Comparison of ENCODE assay signal across 19 cellular contexts in genomic region chr2:118124293-118124891, GRCh38. TPM values are rescaled to one million over a fixed set of nuclear protein-coding genes. Genes with fewer than 3 reads are reported as not detected.
DNase-seq lines count a peak whose midpoint lies in the region; ATAC-seq, FAIRE-seq and TF ChIP-seq lines count a peak whose summit lies in the region.
"Had no signal": no experiment of that assay in that cellular context is flagged by ENCODE, and none has a peak within 500 bp of the region (broad histone marks: within the 10 kb centered on the region; RNA-seq: fewer than 3 reads in every experiment).

No MANE protein-coding gene starts in this region.

- CTCF ChIA-PET in MCF 10A (lab: Yijun Ruan, JAX): interaction anchor here (1.1 kb wide), 1 partner anchor 12 kb away, joined by 5 read pairs; no protein-coding TSS in a partner anchor

- no peaks in the 10 kb centered on the region for H3K9me3 Mint-ChIP-seq in MCF 10A (ENCODE audit: unreplicated experiment)
- H3K9me3 Mint-ChIP-seq in osteocyte (ENCODE audit: unreplicated experiment): no peaks in the 10 kb centered on the region
- H3K9me3 Mint-ChIP-seq: activated naive CD8-positive, alpha-beta T cell treated with anti-CD3 and anti-CD28 coated beads for 36 hours; central memory CD8-positive, alpha-beta T cell; neural crest cell had no signal

- POLR2A ChIA-PET in MCF 10A (lab: Yijun Ruan, JAX): interaction anchor here (0.9 to 2.0 kb wide), 5 partner anchors 14 to 46 kb away, joined by 3 to 18 read pairs (median 3); partner anchors contain the start of gene INSIG2

- H3K4me1 ChIP-seq in breast epithelium (peaks cover 0 to 5% of the 10 kb centered on the region in 2 donors), keratinocyte (ENCODE audit: control insufficient read depth, extremely low read depth, insufficient read depth, low read length) (peaks cover 32% of the 10 kb centered on the region), upper lobe of right lung (peaks cover 37% of the 10 kb centered on the region)

- H3K9me3 ChIP-seq in breast epithelium (no peaks in the 10 kb centered on the region), keratinocyte (ENCODE audit: control insufficient read depth, low read depth, low read length) (no peaks in the 10 kb centered on the region), upper lobe of right lung (no peaks in the 10 kb centered on the region)
- H3K9me3 ChIP-seq: heart left ventricle, stomach had no signal

- H3K4me1 Mint-ChIP-seq in MCF 10A (ENCODE audit: insufficient read depth, unreplicated experiment) (peaks cover 19% of the 10 kb centered on the region), osteocyte (ENCODE audit: unreplicated experiment) (no peaks in the 10 kb centered on the region)
- H3K4me1 Mint-ChIP-seq: activated naive CD8-positive, alpha-beta T cell treated with anti-CD3 and anti-CD28 coated beads for 36 hours; CD4-positive, alpha-beta memory T cell; central memory CD8-positive, alpha-beta T cell; neural crest cell had no signal

- no peaks in the 10 kb centered on the region for H3K27me3 ChIP-seq in breast epithelium
- no peaks in the 10 kb centered on the region for H3K27me3 ChIP-seq in keratinocyte (ENCODE audit: control insufficient read depth, extremely low read depth, insufficient read depth, low read length)
- no peaks in the 10 kb centered on the region for H3K27me3 ChIP-seq in upper lobe of right lung
- H3K27me3 ChIP-seq: MG63, stomach had no signal

- peak overlapping the region; percentile 66 for H3K9ac ChIP-seq in keratinocyte (ENCODE audit: control insufficient read depth, extremely low read depth, insufficient read depth, low read length)

- FAIRE-seq in RCC 7860 (lab: Jason Lieb, UNC) (no peak), keratinocyte (lab: Jason Lieb, UNC) (no peak)
- FAIRE-seq: G401.6, H1 had no signal

- no peaks in the 10 kb centered on the region for H3K9me1 ChIP-seq in keratinocyte (ENCODE audit: control insufficient read depth, extremely low read depth, insufficient read depth, low read length)

- intact Hi-C loops in MCF 10A (cut with micrococcal nuclease): no loop called here
- intact Hi-C loops in breast epithelium (cut with DNase I; ENCODE audit: low total_unique reads): no loop called here
- intact Hi-C loops in upper lobe of right lung (cut with DNase I): no loop called here

- H3K4me3 Mint-ChIP-seq in MCF 10A (ENCODE audit: unreplicated experiment): no peak overlapping the region
- H3K4me3 Mint-ChIP-seq in osteocyte (ENCODE audit: unreplicated experiment): no peak overlapping the region
- H3K4me3 Mint-ChIP-seq: activated naive CD8-positive, alpha-beta T cell treated with anti-CD3 and anti-CD28 coated beads for 36 hours; CD4-positive, alpha-beta memory T cell; central memory CD8-positive, alpha-beta T cell; neural crest cell had no signal

- H3K79me2 ChIP-seq in keratinocyte (ENCODE audit: control insufficient read depth, insufficient read depth, low read length): no peaks in the 10 kb centered on the region

- H3K27ac ChIP-seq in breast epithelium (peak overlapping the region in 1 of 2 donors; percentile 20), keratinocyte (ENCODE audit: control insufficient read depth, insufficient read depth, low read length) (peak overlapping the region; percentile 97), upper lobe of right lung (peak overlapping the region; percentile 56)
- H3K27ac ChIP-seq: 22Rv1, stomach had no signal

- H3K4me2 ChIP-seq in keratinocyte (ENCODE audit: control insufficient read depth, extremely low read depth, insufficient read depth, low read depth, low read length): peak overlapping the region; percentile 83

- H2AFZ ChIP-seq in keratinocyte (ENCODE audit: control insufficient read depth, low read length): peak overlapping the region; percentile 35

- BruUV-seq in MCF 10A (replicated peaks; lab: Mats Ljungman, UMichigan): no TSS peak

- H3K4me3 ChIP-seq in breast epithelium (no peak overlapping the region), keratinocyte (ENCODE audit: control insufficient read depth in 2 of 3, extremely low read depth in 1 of 3, insufficient read depth in 2 of 3, low read depth in 1 of 3, low read length in 3 of 3) (peak overlapping the region in 1 of 3 experiments; percentile 21), upper lobe of right lung (no peak overlapping the region)
- H3K4me3 ChIP-seq: heart left ventricle, MG63, stomach had no signal

- dilution Hi-C loops in keratinocyte (cut with MboI; ENCODE audit: extremely low pct_ligation_motif_present, low sequenced_read_pairs): no loop called here

- no peak for TF ChIP-seq POLR2A in breast epithelium (IDR thresholded peaks at IDR 0.05)

- H3K36me3 Mint-ChIP-seq in MCF 10A (ENCODE audit: insufficient read depth, unreplicated experiment) (no peaks in the 10 kb centered on the region), osteocyte (ENCODE audit: unreplicated experiment) (no peaks in the 10 kb centered on the region)
- H3K36me3 Mint-ChIP-seq: CD4-positive, alpha-beta memory T cell had no signal

- DNase-seq in MCF 10A (ENCODE audit: unreplicated experiment): no peak
- no peak for DNase-seq in breast epithelium (ENCODE audit: low spot score in 2 of 2)
- DNase-seq in RCC 7860 (ENCODE audit: low spot score): peak; percentile 52
- no peak for DNase-seq in keratinocyte (ENCODE audit: low read depth, low spot score)
- DNase-seq in upper lobe of right lung: no peak
- DNase-seq in COLO829 (ENCODE audit: low spot score): no peak
- no peak for DNase-seq in osteocyte (ENCODE audit: extremely low spot score, unreplicated experiment)
- no peak for DNase-seq in A172 (ENCODE audit: low spot score)
- DNase-seq: activated naive CD8-positive, alpha-beta T cell treated with anti-CD3 and anti-CD28 coated beads for 36 hours; CD4-positive, alpha-beta memory T cell; heart left ventricle; stomach had no signal

- H3K27me3 Mint-ChIP-seq in MCF 10A (ENCODE audit: insufficient read depth, unreplicated experiment) (no peaks in the 10 kb centered on the region), osteocyte (ENCODE audit: unreplicated experiment) (peaks cover 3% of the 10 kb centered on the region)

- no peak for TF ChIP-seq CTCF in MCF 10A (IDR thresholded peaks at IDR 0.05; ENCODE audit: unreplicated experiment)
- no peak for TF ChIP-seq CTCF in breast epithelium (IDR thresholded peaks at IDR 0.05)
- no peak for TF ChIP-seq CTCF in keratinocyte (optimal IDR thresholded peaks at IDR 0.05 in 1 of 3, IDR thresholded peaks at IDR 0.05 in 1 of 3, conservative IDR thresholded peaks at IDR 0.05 in 1 of 3; ENCODE audit: extremely low read depth in 1 of 3, insufficient read depth in 2 of 3, low read length in 3 of 3)
- TF ChIP-seq CTCF in upper lobe of right lung (IDR thresholded peaks at IDR 0.05): no peak
- no peak for TF ChIP-seq CTCF in osteocyte (IDR thresholded peaks at IDR 0.05)

- H3K36me3 ChIP-seq in breast epithelium (no peaks in the 10 kb centered on the region), keratinocyte (ENCODE audit: control insufficient read depth in 2 of 2, extremely low read depth in 1 of 2, insufficient read depth in 2 of 2, low read length in 2 of 2) (no peaks in the 10 kb centered on the region), upper lobe of right lung (no peaks in the 10 kb centered on the region)
- H3K36me3 ChIP-seq: heart left ventricle, stomach had no signal

- peak; percentile 44 for ATAC-seq in upper lobe of right lung
- ATAC-seq: activated CD4-positive, CD25-positive, alpha-beta regulatory T cell treated with anti-CD3 and anti-CD28 coated beads, Interleukin-2, amount 50 U/mL, for 24 hours had no signal

- H4K20me1 ChIP-seq in keratinocyte (ENCODE audit: control insufficient read depth, extremely low read depth, insufficient read depth, low read length): no peaks in the 10 kb centered on the region

- H3K27ac Mint-ChIP-seq in MCF 10A (ENCODE audit: low read depth, unreplicated experiment) (peak overlapping the region; percentile 84), osteocyte (ENCODE audit: unreplicated experiment) (no peak overlapping the region)
- H3K27ac Mint-ChIP-seq: activated naive CD8-positive, alpha-beta T cell treated with anti-CD3 and anti-CD28 coated beads for 36 hours; CD4-positive, alpha-beta memory T cell had no signal

RNA-seq across cellular contexts. Expression of gene INSIG2, which starts 36.1 kb away (rescaled TPM):
- total RNA-seq in MCF 10A (2022): 15.0 and 28.4 TPM in 2 replicates
- 10 to 100 TPM; 13.1 to 30.9 (median 20.3) TPM for total RNA-seq in breast epithelium
- polyA plus RNA-seq in keratinocyte: 16.2 to 28.6 TPM (median 19.4 TPM) in 3 replicates
- 14.5 TPM for polyA plus RNA-seq in keratinocyte (2011; ENCODE audit: low read depth)
- 8.6 and 17.8 TPM in 2 replicates for polyA plus RNA-seq in keratinocyte (2011; cell fraction: cytosol; rRNA removed)
- 17.1 and 22.3 TPM in 2 replicates for polyA plus RNA-seq in keratinocyte (2011; cell fraction: nucleus; rRNA removed)
- 12.7 and 34.4 TPM in 2 replicates for polyA plus RNA-seq in keratinocyte (2012; ENCODE audit: low replicate concordance)
- 5.7 to 28.0 TPM (median 13.3 TPM) in 3 replicates for polyA minus RNA-seq in keratinocyte
- 3.6 TPM for polyA minus RNA-seq in keratinocyte (2011; cell fraction: cytosol; rRNA and poly(A)+ RNA removed)
- polyA minus RNA-seq in keratinocyte (2011; cell fraction: nucleus; rRNA and poly(A)+ RNA removed): 7.0 and 14.0 TPM in 2 replicates
- total RNA-seq in upper lobe of right lung: 42.0 TPM
- total RNA-seq in osteocyte: 16.7 and 18.3 TPM in 2 replicates
- 9.3 and 11.8 TPM in 2 replicates for total RNA-seq in A172 (2014; rRNA removed; shearing (Covaris generic))
